Comparison of ENCODE assay signal across 8 cellular contexts in the genomic region with DNA sequence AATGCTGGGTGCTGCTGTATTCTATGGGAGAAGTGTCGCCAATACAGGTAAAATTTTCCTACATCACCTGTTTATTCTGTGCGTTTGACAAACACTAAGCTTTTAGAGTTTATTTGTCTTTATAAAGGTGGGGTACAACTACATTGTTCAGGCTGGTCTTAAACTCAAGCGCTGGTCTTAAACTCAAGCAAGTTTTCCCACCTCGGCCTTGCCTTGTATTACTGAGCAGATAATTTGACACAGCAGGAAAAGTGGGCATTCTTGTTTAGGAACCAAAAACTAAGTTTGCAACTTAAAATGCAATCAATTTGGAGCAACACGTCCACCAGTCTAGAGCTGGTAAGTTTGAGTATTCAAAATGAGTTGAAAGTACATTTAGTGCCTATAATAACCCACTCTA.
A peak's percentile ranks its signal among the peaks of the same experiment; 100 is the strongest.
DNase-seq lines count a peak whose midpoint lies in the region; FAIRE-seq and TF ChIP-seq lines count a peak whose summit lies in the region.
"Not testable (repeated sequence)": the region's sequence is repeated elsewhere in the genome, so short reads cannot be mapped to it uniquely, and the experiment has no call there.

No MANE protein-coding gene starts in this region.

- peak overlapping the region; percentile 70 for H3K27ac ChIP-seq in CD8-positive, alpha-beta memory T cell (ENCODE audit: low read depth, low read length)
- H3K27ac ChIP-seq in KOPT-K1 (ENCODE audit: low read depth, low read length, poor library complexity, severe bottlenecking) (peak overlapping the region; percentile 95), astrocyte (ENCODE audit: low read depth, low read length) (peak overlapping the region; percentile 71), epithelial cell of prostate (peak overlapping the region; percentile 92), keratinocyte (ENCODE audit: control insufficient read depth, insufficient read depth, low read length) (peak overlapping the region; percentile 74), neural progenitor cell (peak overlapping the region; percentile 19), testis (peak overlapping the region; percentile 57 to 81)

- CTCF ChIA-PET in CD8-positive, alpha-beta memory T cell (lab: Charles Lee), result interaction anchor here (1.1 to 3.9 kb wide), 10 partner anchors 8 to 115 kb away, joined by 3 to 62 read pairs (median 14); a partner anchor contains a TSS

- peaks cover 36 to 59% (median 48%) of the 10 kb centered on the region in 3 donors for H3K4me1 Mint-ChIP-seq in CD8-positive, alpha-beta memory T cell
- H3K4me1 Mint-ChIP-seq in T-helper 2 cell treated with Interferon-gamma antibody and Interleukin-4, amounts not matched to agents 5 μg/mL and 100 μg/mL, for 36 hours (ENCODE audit: low read depth), result peaks cover 37% of the 10 kb centered on the region
- H3K4me1 Mint-ChIP-seq in astrocyte (ENCODE audit: low read depth, unreplicated experiment), result not testable (repeated sequence)
- H3K4me1 Mint-ChIP-seq in neural progenitor cell, result peaks cover 32% of the 10 kb centered on the region

- dilution Hi-C loops in keratinocyte (cut with MboI; ENCODE audit: extremely low pct_ligation_motif_present, low sequenced_read_pairs), result not testable (repeated sequence)

- H3K36me3 Mint-ChIP-seq in CD8-positive, alpha-beta memory T cell, result peaks cover 0 to 18% (median 3%) of the 10 kb centered on the region in 3 donors
- H3K36me3 Mint-ChIP-seq in T-helper 2 cell treated with Interferon-gamma antibody and Interleukin-4, amounts not matched to agents 5 μg/mL and 100 μg/mL, for 36 hours (ENCODE audit: low read depth); astrocyte (ENCODE audit: low read depth, unreplicated experiment); neural progenitor cell: not testable (repeated sequence)

- peak overlapping the region; percentile 80 to 96 (median 90) for H3K27ac Mint-ChIP-seq in CD8-positive, alpha-beta memory T cell
- peak overlapping the region; percentile 98 for H3K27ac Mint-ChIP-seq in T-helper 2 cell treated with Interferon-gamma antibody and Interleukin-4, amounts not matched to agents 5 μg/mL and 100 μg/mL, for 36 hours
- H3K27ac Mint-ChIP-seq in astrocyte (ENCODE audit: unreplicated experiment) (peak overlapping the region; percentile 94), neural progenitor cell (peak overlapping the region; percentile 91)

- not testable (repeated sequence) for H3K4me1 ChIP-seq in CD8-positive, alpha-beta memory T cell (ENCODE audit: insufficient read depth, low read length); astrocyte (ENCODE audit: insufficient read depth, low read length); keratinocyte (ENCODE audit: control insufficient read depth, extremely low read depth, insufficient read depth, low read length); neural progenitor cell; testis

- H3K9me3 ChIP-seq in CD8-positive, alpha-beta memory T cell (ENCODE audit: low read length); KOPT-K1 (ENCODE audit: insufficient read depth, low read length, poor library complexity, severe bottlenecking); astrocyte (ENCODE audit: insufficient read depth, low read depth, low read length); keratinocyte (ENCODE audit: control insufficient read depth, low read depth, low read length); neural progenitor cell (ENCODE audit: low read depth); testis: not testable (repeated sequence)

- WGBS in testis, 2 donors, result 23 to 30% methylated on average over 5 of the region's 5 CpGs

- H3K4me3 Mint-ChIP-seq in CD8-positive, alpha-beta memory T cell, result peak overlapping the region; percentile 96 to 99 (median 98)
- H3K4me3 Mint-ChIP-seq in T-helper 2 cell treated with Interferon-gamma antibody and Interleukin-4, amounts not matched to agents 5 μg/mL and 100 μg/mL, for 36 hours, result peak overlapping the region; percentile 94
- H3K4me3 Mint-ChIP-seq in astrocyte (ENCODE audit: unreplicated experiment) (peak overlapping the region; percentile 93), neural progenitor cell (peak overlapping the region; percentile 94)

- not testable (repeated sequence) for H4K20me1 ChIP-seq in astrocyte (ENCODE audit: insufficient read depth, low read length); keratinocyte (ENCODE audit: control insufficient read depth, extremely low read depth, insufficient read depth, low read length)
- H4K20me1 ChIP-seq in neural progenitor cell (ENCODE audit: low read depth), result peaks cover 22% of the 10 kb centered on the region

- DNase-seq in CD8-positive, alpha-beta memory T cell; T-helper 2 cell treated with Interferon-gamma antibody and Interleukin-4, amounts not matched to agents 5 μg/mL and 100 μg/mL, for 36 hours (ENCODE audit: low spot score); astrocyte (ENCODE audit: low read depth); epithelial cell of prostate (ENCODE audit: low read depth, low spot score); keratinocyte (ENCODE audit: low read depth, low spot score); neural progenitor cell (ENCODE audit: low spot score); testis: not testable (repeated sequence)

- TF ChIP-seq POLR2A in testis (IDR thresholded peaks at IDR 0.05), result not testable (repeated sequence)

- H3K4me3 ChIP-seq in CD8-positive, alpha-beta memory T cell (ENCODE audit: low read length), result peak overlapping the region; percentile 82
- H3K4me3 ChIP-seq in astrocyte (ENCODE audit: insufficient read depth, low read depth, low read length) (peak overlapping the region; percentile 85), keratinocyte (ENCODE audit: control insufficient read depth in 2 of 3, extremely low read depth in 1 of 3, insufficient read depth in 2 of 3, low read depth in 1 of 3, low read length in 3 of 3) (peak overlapping the region; percentile 59 to 73 (median 70)), neural progenitor cell (peak overlapping the region; percentile 91), testis (peak overlapping the region; percentile 25 to 61)

- H3K9ac ChIP-seq in astrocyte (ENCODE audit: low read length) (peak overlapping the region; percentile 86), keratinocyte (ENCODE audit: control insufficient read depth, extremely low read depth, insufficient read depth, low read length) (peak overlapping the region; percentile 75), neural progenitor cell (peak overlapping the region; percentile 77)

- intact Hi-C loops in testis (cut with DNase I; ENCODE audit: low total_unique reads), result not testable (repeated sequence)

- not testable (repeated sequence) for H3K9me1 ChIP-seq in keratinocyte (ENCODE audit: control insufficient read depth, extremely low read depth, insufficient read depth, low read length)

- POLR2A ChIA-PET in CD8-positive, alpha-beta memory T cell (lab: Charles Lee), result interaction anchor here (0.5 to 3.7 kb wide), 11 partner anchors 11 to 286 kb away, joined by 3 to 104 read pairs (median 10); a partner anchor contains a TSS

- H2AFZ ChIP-seq in astrocyte (ENCODE audit: low read depth, low read length), result peak overlapping the region; percentile 68
- H2AFZ ChIP-seq in keratinocyte (ENCODE audit: control insufficient read depth, low read length); neural progenitor cell (replicated peaks): not testable (repeated sequence)

- not testable (repeated sequence) for H3K27me3 ChIP-seq in CD8-positive, alpha-beta memory T cell (ENCODE audit: insufficient read depth, low read length, poor library complexity, severe bottlenecking); astrocyte (ENCODE audit: insufficient read depth, low read length); keratinocyte (ENCODE audit: control insufficient read depth, extremely low read depth, insufficient read depth, low read length); neural progenitor cell; testis

- FAIRE-seq in astrocyte (lab: Jason Lieb, UNC); keratinocyte (lab: Jason Lieb, UNC): not testable (repeated sequence)

- H3K4me2 ChIP-seq in astrocyte (ENCODE audit: low read length), result peak overlapping the region; percentile 94
- H3K4me2 ChIP-seq in keratinocyte (ENCODE audit: control insufficient read depth, extremely low read depth, insufficient read depth, low read depth, low read length), result peak overlapping the region; percentile 96
- peak overlapping the region; percentile 76 for H3K4me2 ChIP-seq in neural progenitor cell

- not testable (repeated sequence) for TF ChIP-seq CTCF in astrocyte (IDR thresholded peaks at IDR 0.05; ENCODE audit: insufficient read depth, low read depth, low read length); keratinocyte (optimal IDR thresholded peaks at IDR 0.05 in 1 of 3, IDR thresholded peaks at IDR 0.05 in 1 of 3, conservative IDR thresholded peaks at IDR 0.05 in 1 of 3; ENCODE audit: extremely low read depth in 1 of 3, insufficient read depth in 2 of 3, low read length in 3 of 3); neural progenitor cell (IDR thresholded peaks at IDR 0.05); testis (IDR thresholded peaks at IDR 0.05)

- H3K36me3 ChIP-seq in CD8-positive, alpha-beta memory T cell (ENCODE audit: insufficient read depth, low read length); KOPT-K1 (ENCODE audit: insufficient read depth, low read length); astrocyte (ENCODE audit: insufficient read depth, low read length); keratinocyte (ENCODE audit: control insufficient read depth in 2 of 2, extremely low read depth in 1 of 2, insufficient read depth in 2 of 2, low read length in 2 of 2); neural progenitor cell; testis (ENCODE audit: low read depth, missing control alignments): not testable (repeated sequence)

- H3K79me2 ChIP-seq in astrocyte (ENCODE audit: insufficient read depth, low read length); keratinocyte (ENCODE audit: control insufficient read depth, insufficient read depth, low read length): not testable (repeated sequence)
- peaks cover 36% of the 10 kb centered on the region for H3K79me2 ChIP-seq in neural progenitor cell (ENCODE audit: low read depth)

- not testable (repeated sequence) for H3K9me3 Mint-ChIP-seq in CD8-positive, alpha-beta memory T cell; T-helper 2 cell treated with Interferon-gamma antibody and Interleukin-4, amounts not matched to agents 5 μg/mL and 100 μg/mL, for 36 hours; astrocyte (ENCODE audit: unreplicated experiment); neural progenitor cell

- peaks cover 71% of the 10 kb centered on the region for H3F3A ChIP-seq in neural progenitor cell (ENCODE audit: low read depth)

- not testable (repeated sequence) for H3K27me3 Mint-ChIP-seq in CD8-positive, alpha-beta memory T cell; T-helper 2 cell treated with Interferon-gamma antibody and Interleukin-4, amounts not matched to agents 5 μg/mL and 100 μg/mL, for 36 hours (ENCODE audit: low read depth); astrocyte (ENCODE audit: low read depth, unreplicated experiment); neural progenitor cell (ENCODE audit: insufficient read depth, low read depth)

Comparison
In these comparisons a context has a peak if more than half of its experiments do, and no peak if none do; other contexts are left out.
1. H3K27ac ChIP-seq: peak in every context shown above with its lines; median percentile 95 in KOPT-K1; 92 in epithelial cell of prostate; 74 in keratinocyte; 71 in astrocyte; 70 in CD8-positive, alpha-beta memory T cell; 69 in testis; 19 in neural progenitor cell.